In the genomic region with DNA sequence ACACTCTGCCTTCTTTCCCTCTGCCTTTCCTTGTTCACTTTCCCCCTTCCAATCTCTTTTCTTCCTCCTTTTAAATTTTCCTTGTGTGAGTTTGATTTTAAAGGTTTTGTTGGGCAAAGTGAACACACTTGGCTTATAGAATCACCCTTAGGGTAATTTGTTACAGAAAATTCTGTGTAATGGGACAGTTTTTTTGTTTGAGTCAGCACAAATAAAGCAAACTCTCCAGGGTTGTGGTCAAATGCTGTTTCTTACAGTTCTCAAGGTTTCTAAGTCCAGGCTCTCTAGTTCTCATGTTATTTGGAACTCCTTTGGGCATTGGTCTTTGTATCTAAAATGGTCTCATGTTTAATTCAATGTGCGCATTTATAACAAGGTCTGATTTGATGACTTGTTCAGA, we compare ENCODE assay signal across 17 cellular contexts.
DNase-seq lines count a peak whose midpoint lies in the region; ATAC-seq, FAIRE-seq and TF ChIP-seq lines count a peak whose summit lies in the region.
"Had no signal": no experiment of that assay in that cellular context is flagged by ENCODE, and none has a peak within 500 bp of the region (broad histone marks: within the 10 kb centered on the region; RNA-seq: fewer than 3 reads in every experiment).

No MANE protein-coding gene starts in this region.

- H2BK5ac ChIP-seq in IMR-90 (ENCODE audit: low read depth, low read length, poor library complexity, severe bottlenecking): no peak overlapping the region

- H3K4me3 ChIP-seq in A549 (no peak overlapping the region), IMR-90 (ENCODE audit: insufficient read depth, low read depth, low read length) (no peak overlapping the region), K562 (no peak overlapping the region), mesodermal cell (ENCODE audit: extremely low read depth, insufficient read depth, low read length, poor library complexity, severe bottlenecking) (no peak overlapping the region)

- no peak for ATAC-seq in A549
- ATAC-seq in IMR-90 (ENCODE audit: low read depth): no peak
- ATAC-seq in K562: no peak
- ATAC-seq in HG03108 (IDR thresholded peaks at IDR 0.05; ENCODE audit: unreplicated experiment): no peak
- ATAC-seq in HG03378 (IDR thresholded peaks at IDR 0.05; ENCODE audit: unreplicated experiment): no peak

- no peak overlapping the region for H2BK120ac ChIP-seq in IMR-90 (ENCODE audit: low read depth, low read length)

- H4K20me1 ChIP-seq in IMR-90 (ENCODE audit: insufficient read depth, low read length) (peaks cover 17% of the 10 kb centered on the region; the same call in 1 of the 2 replicates), K562 (replicated peaks; ENCODE audit: control insufficient read depth, insufficient read depth, low read length) (no peaks in the 10 kb centered on the region)

- no peak overlapping the region for H2BK20ac ChIP-seq in IMR-90 (ENCODE audit: low read depth, low read length)

- CTCF ChIA-PET in A549 (lab: Yijun Ruan, JAX) (no interaction called here), IMR-90 (lab: Yijun Ruan, JAX) (no interaction called here), K562 (lab: Yijun Ruan, JAX; ENCODE audit: low intra/inter-chr PET ratio) (no interaction called here)

- H3K4ac ChIP-seq in IMR-90 (ENCODE audit: low read depth, low read length): no peak overlapping the region

- H3K27ac ChIP-seq in A549: no peak overlapping the region
- no peak overlapping the region for H3K27ac ChIP-seq in IMR-90 (ENCODE audit: insufficient read depth, low read length)
- no peak overlapping the region for H3K27ac ChIP-seq in K562 (ENCODE audit: extremely low read depth, low read depth, low read length)
- peak overlapping the region; percentile 45 for H3K27ac ChIP-seq in mesodermal cell (ENCODE audit: low read depth, low read length, severe bottlenecking)

- no peak overlapping the region for H3K27ac Mint-ChIP-seq in progenitor cell of endocrine pancreas
- H3K27ac Mint-ChIP-seq: B cell; CD4-positive, alpha-beta T cell; HFFc6 had no signal

- H3K27me3 Mint-ChIP-seq in progenitor cell of endocrine pancreas: no peaks in the 10 kb centered on the region
- H3K27me3 Mint-ChIP-seq: B cell had no signal

- H3K4me1 ChIP-seq in A549 (no peaks in the 10 kb centered on the region), IMR-90 (ENCODE audit: control insufficient read depth, insufficient read depth, low read length) (0 out of 2 replicates have a peak, but pooled peaks cover 2% of the 10 kb centered on the region), K562 (replicated peaks in 1 of 2; ENCODE audit: control insufficient read depth in 2 of 2, insufficient read depth in 2 of 2, low read length in 2 of 2) (no peaks in the 10 kb centered on the region), mesodermal cell (ENCODE audit: control insufficient read depth, insufficient read depth, low read length, poor library complexity, severe bottlenecking) (peaks cover 31% of the 10 kb centered on the region)

- H3K4me3 Mint-ChIP-seq in progenitor cell of endocrine pancreas (ENCODE audit: low read depth): no peak overlapping the region
- H3K4me3 Mint-ChIP-seq: B cell; CD4-positive, alpha-beta T cell; HFFc6 had no signal

- dilution Hi-C loops in IMR-90 (cut with HindIII; ENCODE audit: low sequenced_read_pairs, unreplicated experiment): no loop called here

- WGBS in A549 (ENCODE audit: missing lambda C conversion rate): 96% methylated on average over 1 of the region's 1 CpG
- no CpG with 5 or more reads among the region's 1 CpG for WGBS in IMR-90 (ENCODE audit: extremely low coverage in 2 of 2, insufficient read length in 1 of 2), 2 experiments
- 0% methylated on average over 1 of the region's 1 CpG for WGBS in K562 (ENCODE audit: insufficient coverage, low coverage, missing lambda C conversion rate)
- 100% methylated on average over 1 of the region's 1 CpG for WGBS in mesodermal cell (ENCODE audit: insufficient coverage in 2 of 2), 2 experiments

- TF ChIP-seq RAD21 in A549 (conservative IDR thresholded peaks at IDR 0.05 in 1 of 2, IDR thresholded peaks at IDR 0.05 in 1 of 2): no peak
- TF ChIP-seq RAD21 in IMR-90 (IDR thresholded peaks at IDR 0.05; ENCODE audit: low read length): no peak
- no peak for TF ChIP-seq RAD21 in K562 (CRISPR knock-in tag; conservative IDR thresholded peaks at IDR 0.05 in 1 of 2, IDR thresholded peaks at IDR 0.05 in 1 of 2)

- H3K79me2 ChIP-seq in K562 (ENCODE audit: control insufficient read depth, insufficient read depth, low read length): no peaks in the 10 kb centered on the region

- H3K23ac ChIP-seq in IMR-90 (ENCODE audit: low read depth, low read length): no peak overlapping the region

- TF ChIP-seq CTCF in A549 (IDR thresholded peaks at IDR 0.05) (no peak), IMR-90 (conservative IDR thresholded peaks at IDR 0.05; ENCODE audit: low read depth, low read length) (no peak), K562 (IDR thresholded peaks at IDR 0.05 in 2 of 3, conservative IDR thresholded peaks at IDR 0.05 in 1 of 3; ENCODE audit: insufficient read depth in 2 of 3, low read depth in 1 of 3, low read length in 3 of 3) (no peak), progenitor cell of endocrine pancreas (IDR thresholded peaks at IDR 0.05; ENCODE audit: unreplicated experiment) (no peak)

- H2AFZ ChIP-seq in IMR-90 (replicated peaks; ENCODE audit: low read length, poor library complexity) (no peak overlapping the region), K562 (ENCODE audit: low read depth, low read length) (no peak overlapping the region)

- H2AK5ac ChIP-seq in IMR-90 (ENCODE audit: low read depth, low read length): no peak overlapping the region

- H4K91ac ChIP-seq in IMR-90 (ENCODE audit: insufficient read depth, low read depth, low read length): no peak overlapping the region

- in situ Hi-C loops in IMR-90 (cut with MboI; ENCODE audit: low sequenced_read_pairs): no loop called here
- in situ Hi-C loops in K562 (cut with MboI): no loop called here

- H3K4me1 Mint-ChIP-seq in progenitor cell of endocrine pancreas (ENCODE audit: low read depth): peaks cover 12% of the 10 kb centered on the region
- H3K4me1 Mint-ChIP-seq: B cell had no signal

- H4K5ac ChIP-seq in IMR-90 (ENCODE audit: low read depth, low read length): no peak overlapping the region

- peaks cover 13 to 45% of the 10 kb centered on the region in 2 experiments for H3K79me1 ChIP-seq in IMR-90 (ENCODE audit: low read depth in 1 of 2, low read length in 2 of 2)

- H3K56ac ChIP-seq in IMR-90 (ENCODE audit: extremely low read depth, insufficient read depth, low read length): no peak overlapping the region

- intact Hi-C loops in IMR-90 (cut with micrococcal nuclease) (no loop called here), K562 (cut with micrococcal nuclease) (no loop called here)

- H3K14ac ChIP-seq in IMR-90 (replicated peaks; ENCODE audit: low read depth, low read length): no peak overlapping the region

- H3K18ac ChIP-seq in IMR-90 (ENCODE audit: low read depth, low read length): no peak overlapping the region

- no peaks in the 10 kb centered on the region for H3K27me3 ChIP-seq in IMR-90 (ENCODE audit: control insufficient read depth, insufficient read depth, low read length)
- no peaks in the 10 kb centered on the region for H3K27me3 ChIP-seq in K562 (ENCODE audit: control insufficient read depth in 2 of 2, insufficient read depth in 2 of 2, low read length in 2 of 2)

- no peak for TF ChIP-seq EP300 in A549 (IDR thresholded peaks at IDR 0.05)
- TF ChIP-seq EP300 in K562 (IDR thresholded peaks at IDR 0.05; ENCODE audit: low read length): no peak

- TF ChIP-seq POLR2A in A549 (IDR thresholded peaks at IDR 0.05; ENCODE audit: low read length) (no peak), IMR-90 (IDR thresholded peaks at IDR 0.05; ENCODE audit: low read depth, low read length) (no peak), K562 (conservative IDR thresholded peaks at IDR 0.05) (no peak)

- DNase-seq in A549 (ENCODE audit: low read depth in 1 of 2, low spot score in 1 of 2) (no peak), IMR-90 (no peak), K562 (ENCODE audit: extremely low read depth in 1 of 4, low spot score in 3 of 4) (no peak), inferior parietal cortex (ENCODE audit: extremely low spot score) (no peak), progenitor cell of endocrine pancreas (ENCODE audit: low spot score, unreplicated experiment) (no peak)
- DNase-seq: C1 segment of cervical spinal cord; Calu3; CD4-positive, alpha-beta T cell; DMS 273 treated with DMSO at 0.1 percent for 48 hours; GOT3; HCEC 1CT; HFFc6 had no signal

- no peak overlapping the region for H2AK9ac ChIP-seq in IMR-90 (replicated peaks; ENCODE audit: low read depth, low read length, poor library complexity)

- no peak overlapping the region for H2BK15ac ChIP-seq in IMR-90 (ENCODE audit: low read depth, low read length)

- H3K9ac ChIP-seq in IMR-90 (ENCODE audit: low read depth, low read length) (no peak overlapping the region), K562 (ENCODE audit: insufficient read depth in 1 of 2, low read depth in 2 of 2, low read length in 2 of 2) (no peak overlapping the region)

- BruUV-seq in IMR-90 (replicated peaks; lab: Mats Ljungman, UMichigan) (no TSS peak), K562 (replicated peaks; lab: Mats Ljungman, UMichigan) (no TSS peak)

- no peaks in the 10 kb centered on the region for H3K36me3 Mint-ChIP-seq in progenitor cell of endocrine pancreas (ENCODE audit: insufficient read depth)

- H3K36me3 ChIP-seq in IMR-90 (ENCODE audit: control insufficient read depth, insufficient read depth, low read length) (no peaks in the 10 kb centered on the region), K562 (ENCODE audit: control insufficient read depth, insufficient read depth, low read length) (no peaks in the 10 kb centered on the region), mesodermal cell (ENCODE audit: control insufficient read depth, insufficient read depth, low read length) (no peaks in the 10 kb centered on the region)

- no peak overlapping the region for H4K8ac ChIP-seq in IMR-90 (ENCODE audit: low read depth in 2 of 2, low read length in 2 of 2)

- H3K4me2 ChIP-seq in A549: no peak overlapping the region
- no peak overlapping the region for H3K4me2 ChIP-seq in IMR-90 (ENCODE audit: low read depth, low read length)
- no peak overlapping the region for H3K4me2 ChIP-seq in K562 (ENCODE audit: insufficient read depth, low read length)

- H3K9me1 ChIP-seq in IMR-90 (ENCODE audit: insufficient read depth, low read length) (0 out of 2 replicates have a peak, but pooled peaks cover 5% of the 10 kb centered on the region), K562 (ENCODE audit: control insufficient read depth, insufficient read depth, low read length) (no peaks in the 10 kb centered on the region)

- H3K9me3 ChIP-seq in A549 (no peaks in the 10 kb centered on the region), IMR-90 (ENCODE audit: control insufficient read depth, insufficient read depth, low read length) (no peaks in the 10 kb centered on the region), K562 (replicated peaks; ENCODE audit: control insufficient read depth, insufficient read depth, low read depth, low read length) (no peaks in the 10 kb centered on the region), mesodermal cell (ENCODE audit: control insufficient read depth, low read length) (no peaks in the 10 kb centered on the region)

- H3K9me3 Mint-ChIP-seq in progenitor cell of endocrine pancreas (ENCODE audit: low read depth): no peaks in the 10 kb centered on the region
- H3K9me3 Mint-ChIP-seq: CD4-positive, alpha-beta T cell; HFFc6 had no signal

- FAIRE-seq in A549 (lab: Jason Lieb, UNC) (no peak), K562 (lab: Jason Lieb, UNC) (no peak)
- FAIRE-seq: GM12891 had no signal

- POLR2A ChIA-PET in A549 (lab: Yijun Ruan, JAX): no interaction called here
- POLR2A ChIA-PET in IMR-90 (lab: Charles Lee; ENCODE audit: unreplicated experiment): no interaction called here
- POLR2A ChIA-PET in K562 (lab: Yijun Ruan, JAX): no interaction called here
